In genomic region chr20:58109126-58109880, GRCh38 we compare ENCODE assay signal across 20 cellular contexts.
DNase-seq lines count a peak whose midpoint lies in the region; ATAC-seq and TF ChIP-seq lines count a peak whose summit lies in the region.
"Had no signal": no experiment of that assay in that cellular context is flagged by ENCODE, and none has a peak within 500 bp of the region (broad histone marks: within the 10 kb centered on the region; RNA-seq: fewer than 3 reads in every experiment).

No MANE protein-coding gene starts in this region.

- no peak overlapping the region for H3K4me3 Mint-ChIP-seq in osteocyte (ENCODE audit: unreplicated experiment)
- H3K4me3 Mint-ChIP-seq: activated B cell treated with CpG ODN at 0.5 μM for 24 hours; activated naive CD8-positive, alpha-beta T cell treated with anti-CD3 and anti-CD28 coated beads, Interleukin-2, amount 50 U/mL, for 24 hours; CD4-positive, CD25-positive, alpha-beta regulatory T cell; IgD-negative memory B cell had no signal

- no peaks in the 10 kb centered on the region for H3K9me2 ChIP-seq in PC-9 (ENCODE audit: insufficient read depth)

- H3K36me3 ChIP-seq in PC-9 (ENCODE audit: low read depth) (no peaks in the 10 kb centered on the region), gastrocnemius medialis (no peaks in the 10 kb centered on the region)

- TF ChIP-seq CTCF in PC-9 (conservative IDR thresholded peaks at IDR 0.05) (no peak), epithelial cell of esophagus (IDR thresholded peaks at IDR 0.05; ENCODE audit: insufficient read depth, low read depth, low read length, missing control alignments) (no peak), osteocyte (IDR thresholded peaks at IDR 0.05) (no peak), gastrocnemius medialis (IDR thresholded peaks at IDR 0.05 in 4 of 5, conservative IDR thresholded peaks at IDR 0.05 in 1 of 5) (no peak)

- H3K4me1 Mint-ChIP-seq in osteocyte (ENCODE audit: unreplicated experiment), result peaks cover 23% of the 10 kb centered on the region
- H3K4me1 Mint-ChIP-seq: activated naive CD8-positive, alpha-beta T cell treated with anti-CD3 and anti-CD28 coated beads, Interleukin-2, amount 50 U/mL, for 24 hours; CD4-positive, CD25-positive, alpha-beta regulatory T cell; IgD-negative memory B cell had no signal

- H3K9me3 ChIP-seq in PC-9 (ENCODE audit: insufficient read depth, low read depth) (peaks cover 10% of the 10 kb centered on the region), gastrocnemius medialis (no peaks in the 10 kb centered on the region)
- H3K9me3 ChIP-seq: psoas muscle had no signal

- in situ Hi-C loops in gastrocnemius medialis (cut with MboI; ENCODE audit: low sequenced_read_pairs in 4 of 4), result no loop called here

- TF ChIP-seq POLR2A in gastrocnemius medialis (IDR thresholded peaks at IDR 0.05), result no peak

- POLR2A ChIA-PET in PC-9 (lab: Charles Lee; ENCODE audit: unreplicated experiment), result no interaction called here

- no peak overlapping the region for H3K4me3 ChIP-seq in PC-9
- H3K4me3 ChIP-seq in epithelial cell of esophagus (ENCODE audit: low read length), result no peak overlapping the region
- H3K4me3 ChIP-seq in gastrocnemius medialis, result no peak overlapping the region
- H3K4me3 ChIP-seq: psoas muscle had no signal

- peak overlapping the region; percentile 1; the same call in 1 of the 2 replicates for H3K4me2 ChIP-seq in PC-9

- H3K4me1 ChIP-seq in PC-9 (replicated peaks; ENCODE audit: insufficient read depth) (peaks cover 57% of the 10 kb centered on the region), gastrocnemius medialis (no peaks in the 10 kb centered on the region)
- H3K4me1 ChIP-seq: psoas muscle had no signal

- no peaks in the 10 kb centered on the region for H3K36me3 Mint-ChIP-seq in osteocyte (ENCODE audit: unreplicated experiment)
- H3K36me3 Mint-ChIP-seq: CD4-positive, CD25-positive, alpha-beta regulatory T cell; IgD-negative memory B cell had no signal

- ATAC-seq in gastrocnemius medialis, result no peak
- ATAC-seq: activated naive CD8-positive, alpha-beta T cell treated with anti-CD3 and anti-CD28 coated beads, Interleukin-2, amount 50 U/mL, for 24 hours; psoas muscle had no signal

- H3K27me3 ChIP-seq in PC-9 (ENCODE audit: insufficient read depth, low read depth) (no peaks in the 10 kb centered on the region), gastrocnemius medialis (no peaks in the 10 kb centered on the region)

- H3K9me3 Mint-ChIP-seq in osteocyte (ENCODE audit: unreplicated experiment), result no peaks in the 10 kb centered on the region
- H3K9me3 Mint-ChIP-seq: activated naive CD8-positive, alpha-beta T cell treated with anti-CD3 and anti-CD28 coated beads, Interleukin-2, amount 50 U/mL, for 24 hours had no signal

- H3K27ac Mint-ChIP-seq in osteocyte (ENCODE audit: unreplicated experiment), result no peak overlapping the region
- H3K27ac Mint-ChIP-seq: activated B cell treated with CpG ODN at 0.5 μM for 24 hours; activated naive CD8-positive, alpha-beta T cell treated with anti-CD3 and anti-CD28 coated beads, Interleukin-2, amount 50 U/mL, for 24 hours; CD4-positive, CD25-positive, alpha-beta regulatory T cell; IgD-negative memory B cell had no signal

- no peaks in the 10 kb centered on the region for H3K79me2 ChIP-seq in PC-9 (ENCODE audit: low read depth)

- intact Hi-C loops in PC-9 (cut with micrococcal nuclease; ENCODE audit: unreplicated experiment), result no loop called here
- intact Hi-C loops in gastrocnemius medialis (cut with DNase I; ENCODE audit: low total_unique reads), result no loop called here

- H3K27me3 Mint-ChIP-seq in osteocyte (ENCODE audit: unreplicated experiment), result no peaks in the 10 kb centered on the region

- H4K20me1 ChIP-seq in PC-9 (ENCODE audit: insufficient read depth), result no peaks in the 10 kb centered on the region

- H2AFZ ChIP-seq in PC-9, result no peak overlapping the region

- peak; percentile 75 for DNase-seq in EH (ENCODE audit: low read depth)
- peak in 1 of 2 experiments; percentile 82 for DNase-seq in PC-9
- DNase-seq in epithelial cell of esophagus (ENCODE audit: low read depth), result peak; percentile 76
- DNase-seq in osteocyte (ENCODE audit: extremely low spot score, unreplicated experiment), result peak; percentile 62
- no peak for DNase-seq in gastrocnemius medialis
- DNase-seq in NCI-H345 (lab: John Stamatoyannopoulos, UW), result no peak
- DNase-seq in occipital lobe (lab: John Stamatoyannopoulos, UW), result no peak
- no peak for DNase-seq in kidney glomerular epithelial cell (lab: John Stamatoyannopoulos, UW)
- DNase-seq: activated B cell treated with CpG ODN at 0.5 μM for 24 hours; activated CD8-positive, alpha-beta memory T cell treated with anti-CD3 and anti-CD28 coated beads, Interleukin-2, amount 50 U/mL, for 48 hours; activated naive CD8-positive, alpha-beta T cell treated with anti-CD3 and anti-CD28 coated beads, Interleukin-2, amount 50 U/mL, for 24 hours; CD4-positive, CD25-positive, alpha-beta regulatory T cell; GF-D8; hippocampal formation; NCI-H187; NCI-H774; psoas muscle; stimulated activated CD4-positive, alpha-beta T cell treated with anti-CD3 and anti-CD28 coated beads, Interleukin-4, amount 100 ng/mL, for 24 hours; stimulated activated naive CD4-positive, alpha-beta T cell had no signal

- CTCF ChIA-PET in PC-9 (lab: Charles Lee), result interaction anchor here (0.6 kb wide), 1 partner anchor 125 kb away, joined by 4 read pairs; no protein-coding TSS in a partner anchor

- H3K27ac ChIP-seq in PC-9, result 0 out of 2 replicates have a peak overlapping the region, but pooled peaks have one; percentile 18
- no peak overlapping the region for H3K27ac ChIP-seq in gastrocnemius medialis
- H3K27ac ChIP-seq: psoas muscle had no signal

- no TSS peak for BruUV-seq in PC-9 (replicated peaks; lab: Mats Ljungman, UMichigan)

- peaks cover 38% of the 10 kb centered on the region for H3F3A ChIP-seq in PC-9 (ENCODE audit: insufficient read depth, low read depth)

Comparison
In these comparisons a context has a peak if more than half of its experiments do, and no peak if none do; other contexts are left out.
1. DNase-seq: peak in EH (single experiment), epithelial cell of esophagus (single experiment) and osteocyte (single experiment); none in gastrocnemius medialis (0 of 2), NCI-H345 (single experiment), occipital lobe (single experiment) and kidney glomerular epithelial cell (single experiment).